16 cellular contexts compared by ENCODE assay signal in genomic region chr2:187442378-187442777, GRCh38. TPM values are rescaled to one million over a fixed set of nuclear protein-coding genes. Genes with fewer than 3 reads are reported as not detected.
DNase-seq lines count a peak whose midpoint lies in the region; ATAC-seq and TF ChIP-seq lines count a peak whose summit lies in the region.
"Had no signal": no experiment of that assay in that cellular context is flagged by ENCODE, and none has a peak within 500 bp of the region (broad histone marks: within the 10 kb centered on the region; RNA-seq: fewer than 3 reads in every experiment).

No MANE protein-coding gene starts in this region.

- DNase-seq in DMS53 (lab: John Stamatoyannopoulos, UW) (peak; percentile 41), DMS53 treated with DMSO at 0.1 percent for 48 hours (lab: John Stamatoyannopoulos, UW; ENCODE audit: unreplicated experiment) (no peak), epithelial cell of esophagus (ENCODE audit: low read depth) (no peak), smooth muscle cell (lab: John Stamatoyannopoulos, UW; ENCODE audit: unreplicated experiment) (no peak)
- DNase-seq in naive thymus-derived CD8-positive, alpha-beta T cell, result no peak
- DNase-seq: 8988T; activated CD4-positive, alpha-beta T cell treated with anti-CD3 and anti-CD28 coated beads, Interleukin-2, amount 50 U/mL, for 48 hours; hippocampal formation; left lung; NCI-H345 had no signal

- ATAC-seq in GM21381 (IDR thresholded peaks at IDR 0.05; ENCODE audit: unreplicated experiment) (no peak), GM19328 (IDR thresholded peaks at IDR 0.05; ENCODE audit: unreplicated experiment) (no peak)
- no peak for ATAC-seq in naive thymus-derived CD8-positive, alpha-beta T cell
- ATAC-seq: activated T-helper 17 cell treated with anti-CD3 and anti-CD28 coated beads, Interleukin-2, amount 50 U/mL, for 72 hours; left lung had no signal

- H3K4me3 Mint-ChIP-seq in naive thymus-derived CD8-positive, alpha-beta T cell, result no peak overlapping the region
- H3K4me3 Mint-ChIP-seq: activated T-helper 17 cell treated with anti-CD3 and anti-CD28 coated beads, Interleukin-2, amount 50 U/mL, for 72 hours had no signal

- H3K4me3 ChIP-seq in SU-DHL-6 (ENCODE audit: insufficient read depth, low read length, poor library complexity, severe bottlenecking) (no peak overlapping the region), epithelial cell of esophagus (ENCODE audit: low read length) (no peak overlapping the region), smooth muscle cell (no peak overlapping the region)
- H3K4me3 ChIP-seq: ascending aorta, skin epidermis had no signal

- H3K4me2 ChIP-seq in SU-DHL-6 (ENCODE audit: low read depth, low read length, poor library complexity, severe bottlenecking) (no peak overlapping the region), smooth muscle cell (no peak overlapping the region)

- H3K27ac Mint-ChIP-seq in naive thymus-derived CD8-positive, alpha-beta T cell, result no peak overlapping the region
- H3K27ac Mint-ChIP-seq: activated T-helper 17 cell treated with anti-CD3 and anti-CD28 coated beads, Interleukin-2, amount 50 U/mL, for 72 hours had no signal

- H3K27me3 Mint-ChIP-seq in naive thymus-derived CD8-positive, alpha-beta T cell, result no peaks in the 10 kb centered on the region
- H3K27me3 Mint-ChIP-seq: activated T-helper 17 cell treated with anti-CD3 and anti-CD28 coated beads, Interleukin-2, amount 50 U/mL, for 72 hours had no signal

- H3K9me3 Mint-ChIP-seq in naive thymus-derived CD8-positive, alpha-beta T cell, result no peaks in the 10 kb centered on the region
- H3K9me3 Mint-ChIP-seq: activated T-helper 17 cell treated with anti-CD3 and anti-CD28 coated beads, Interleukin-2, amount 50 U/mL, for 72 hours had no signal

- H3K9me3 ChIP-seq in SU-DHL-6 (ENCODE audit: insufficient read depth, low read length), result no peaks in the 10 kb centered on the region
- H3K9me3 ChIP-seq in smooth muscle cell (replicated peaks; ENCODE audit: low read depth), result no peaks in the 10 kb centered on the region
- H3K9me3 ChIP-seq: ascending aorta, left lung had no signal

- no peak overlapping the region for H2AFZ ChIP-seq in SU-DHL-6 (ENCODE audit: low read depth, low read length, severe bottlenecking)
- no peak overlapping the region for H2AFZ ChIP-seq in smooth muscle cell (ENCODE audit: low read depth)

- H3K36me3 ChIP-seq in SU-DHL-6 (ENCODE audit: low read length) (no peaks in the 10 kb centered on the region), smooth muscle cell (ENCODE audit: low read depth) (no peaks in the 10 kb centered on the region)
- H3K36me3 ChIP-seq: ascending aorta, left lung had no signal

- no peaks in the 10 kb centered on the region for H3K79me2 ChIP-seq in SU-DHL-6 (ENCODE audit: insufficient read depth, low read length)
- H3K79me2 ChIP-seq in smooth muscle cell (ENCODE audit: low read depth), result no peaks in the 10 kb centered on the region

- H3K27ac ChIP-seq in SU-DHL-6 (ENCODE audit: low read depth, low read length) (no peak overlapping the region), smooth muscle cell (ENCODE audit: low read depth) (no peak overlapping the region)
- H3K27ac ChIP-seq: ascending aorta, skin epidermis had no signal

- H3K4me1 Mint-ChIP-seq in naive thymus-derived CD8-positive, alpha-beta T cell, result peaks cover 0 to 3% (median 1%) of the 10 kb centered on the region in 4 donors
- H3K4me1 Mint-ChIP-seq: activated T-helper 17 cell treated with anti-CD3 and anti-CD28 coated beads, Interleukin-2, amount 50 U/mL, for 72 hours had no signal

- no peaks in the 10 kb centered on the region for H3F3A ChIP-seq in SU-DHL-6 (ENCODE audit: insufficient read depth)
- no peaks in the 10 kb centered on the region for H3F3A ChIP-seq in smooth muscle cell (ENCODE audit: low read depth)

- WGBS in smooth muscle cell (ENCODE audit: low lambda C conversion rate), result 91% methylated on average over 1 of the region's 1 CpG

- H4K20me1 ChIP-seq in SU-DHL-6 (ENCODE audit: low read depth, low read length) (no peaks in the 10 kb centered on the region), smooth muscle cell (ENCODE audit: low read depth) (no peaks in the 10 kb centered on the region)

- peaks cover 2% of the 10 kb centered on the region for H3K4me1 ChIP-seq in smooth muscle cell (ENCODE audit: low read depth)
- H3K4me1 ChIP-seq: ascending aorta, left lung had no signal

- no peaks in the 10 kb centered on the region for H3K27me3 ChIP-seq in SU-DHL-6 (ENCODE audit: low read length)
- no peaks in the 10 kb centered on the region for H3K27me3 ChIP-seq in smooth muscle cell (ENCODE audit: low read depth)
- H3K27me3 ChIP-seq: ascending aorta, left lung had no signal

- POLR2A ChIA-PET in naive thymus-derived CD8-positive, alpha-beta T cell (lab: Charles Lee), result no interaction called here

- TF ChIP-seq CTCF in SU-DHL-6 (IDR thresholded peaks at IDR 0.05; ENCODE audit: insufficient read depth, low read length, poor library complexity, severe bottlenecking) (peak; percentile 16), epithelial cell of esophagus (IDR thresholded peaks at IDR 0.05; ENCODE audit: insufficient read depth, low read depth, low read length, missing control alignments) (peak; percentile 7), smooth muscle cell (IDR thresholded peaks at IDR 0.05; ENCODE audit: borderline replicate concordance, insufficient read depth, poor library complexity, severe bottlenecking) (peak; percentile 32)

- no peaks in the 10 kb centered on the region for H3K36me3 Mint-ChIP-seq in naive thymus-derived CD8-positive, alpha-beta T cell

- no peaks in the 10 kb centered on the region for H3K9me2 ChIP-seq in SU-DHL-6 (replicated peaks; ENCODE audit: insufficient read depth, low read length)

- H3K9ac ChIP-seq in SU-DHL-6 (ENCODE audit: low read length) (no peak overlapping the region), smooth muscle cell (ENCODE audit: low read depth) (no peak overlapping the region)

RNA-seq across cellular contexts. Expression of gene CALCRL, which starts 5.7 kb away (rescaled TPM):
- 1.6 and 1.7 TPM in 2 replicates for total RNA-seq in smooth muscle cell
- polyA plus RNA-seq in smooth muscle cell, result 0.61 and 0.77 TPM in 2 replicates
- total RNA-seq in naive thymus-derived CD8-positive, alpha-beta T cell, result under 1 TPM; 0.34 to 0.85 TPM
- polyA plus RNA-seq in naive thymus-derived CD8-positive, alpha-beta T cell, result 1 to 10 TPM in 2 of 3 donors, not detected in 1; 1.1 to 1.9 TPM
